19 cellular contexts compared by ENCODE assay signal in the genomic region with DNA sequence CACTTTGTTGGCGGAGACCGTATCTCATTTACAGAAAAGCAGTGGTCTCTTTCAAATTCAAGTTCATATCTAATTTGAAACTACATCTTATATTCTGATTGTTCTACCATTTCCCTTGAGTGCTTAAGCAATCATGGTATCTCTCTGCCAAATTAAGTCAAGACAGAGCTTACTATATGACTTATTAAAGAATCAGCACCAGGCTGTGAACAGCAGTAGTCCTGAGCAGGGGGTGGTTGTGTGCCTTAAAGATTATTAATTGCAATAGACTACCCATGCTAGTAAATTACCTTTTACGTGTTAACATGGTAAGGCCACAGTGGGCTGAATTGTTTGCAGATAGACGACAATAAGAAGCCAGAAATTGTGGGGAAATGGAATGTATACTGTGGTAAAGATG. TPM values are rescaled to one million over a fixed set of nuclear protein-coding genes. Genes with fewer than 3 reads are reported as not detected.
"Had no signal": no experiment of that assay in that cellular context is flagged by ENCODE, and none has a peak within 500 bp of the region (broad histone marks: within the 10 kb centered on the region; RNA-seq: fewer than 3 reads in every experiment).

No MANE protein-coding gene starts in this region.

- DNase-seq: effector memory CD4-positive, alpha-beta T cell; heart right ventricle; left ventricle myocardium inferior; lower lobe of right lung; naive B cell; posterior cingulate gyrus; sigmoid colon; stimulated activated CD4-positive, alpha-beta T cell treated with anti-CD3 and anti-CD28 coated beads, Interleukin-12 subunit alpha, Interleukin-12 subunit beta, amount 100 ng/mL, for 4 hours; stimulated activated naive CD4-positive, alpha-beta T cell; stomach; substantia nigra; transverse colon had no signal

- H3K36me3 ChIP-seq: heart right ventricle, left ventricle myocardium inferior, lower lobe of right lung, right atrium auricular region, sigmoid colon, stomach, thoracic aorta, transverse colon had no signal

- H3K4me3 ChIP-seq: heart right ventricle, left ventricle myocardium inferior, lower lobe of right lung, right atrium auricular region, sigmoid colon, skin epidermis, stomach, thoracic aorta, transverse colon had no signal

- H3K4me3 Mint-ChIP-seq: memory B cell, naive B cell, nephron had no signal

- H3K27me3 Mint-ChIP-seq: naive B cell had no signal

- H3K9me3 ChIP-seq: heart right ventricle, left ventricle myocardium inferior, lower lobe of right lung, right atrium auricular region, sigmoid colon, stomach, thoracic aorta, transverse colon had no signal

- H3K36me3 Mint-ChIP-seq: memory B cell, naive B cell had no signal

- H3K4me1 Mint-ChIP-seq: memory B cell, naive B cell had no signal

- ATAC-seq: esophagus mucosa, heart right ventricle, lower lobe of right lung had no signal

- H3K4me1 ChIP-seq: heart right ventricle, left ventricle myocardium inferior, lower lobe of right lung, right atrium auricular region had no signal

- H3K27ac Mint-ChIP-seq: memory B cell, naive B cell had no signal

- H3K27me3 ChIP-seq: heart right ventricle, right atrium auricular region, sigmoid colon, stomach, transverse colon had no signal

- H3K27ac ChIP-seq: heart right ventricle, left ventricle myocardium inferior, lower lobe of right lung, right atrium auricular region, sigmoid colon, skin epidermis, stomach, thoracic aorta, transverse colon had no signal

- H3K9me3 Mint-ChIP-seq: memory B cell, nephron had no signal

RNA-seq across cellular contexts. Expression of gene SNCAIP, which starts 21.5 kb away (rescaled TPM):
- polyA plus RNA-seq: keratinocyte had no signal
